Comparison of ENCODE assay signal across 8 cellular contexts in genomic region chr11:79437274-79437980, GRCh38. TPM values are rescaled to one million over a fixed set of nuclear protein-coding genes. Genes with fewer than 3 reads are reported as not detected.
A peak's percentile ranks its signal among the peaks of the same experiment; 100 is the strongest.
DNase-seq lines count a peak whose midpoint lies in the region; ATAC-seq and TF ChIP-seq lines count a peak whose summit lies in the region.

No MANE protein-coding gene starts in this region.

- H3K9me3 Mint-ChIP-seq in WTC11 = 0 out of 2 replicates have a peak, but pooled peaks cover under 1% of the 10 kb centered on the region

- DNase-seq in AG08396 (ENCODE audit: low spot score) = peak; percentile 86
- peak; percentile 60 to 90 for DNase-seq in HAP-1 (ENCODE audit: low spot score in 2 of 2)
- peak; percentile 85 for DNase-seq in WTC11 (ENCODE audit: low spot score)
- peak; percentile 71 to 90 (median 86) for DNase-seq in right cardiac atrium
- peak; percentile 85 for DNase-seq in retina
- DNase-seq in NCI-H2196 (lab: John Stamatoyannopoulos, UW; ENCODE audit: unreplicated experiment) = no peak
- DNase-seq in activated CD4-positive, CD25-positive, alpha-beta regulatory T cell (lab: John Stamatoyannopoulos, UW) = no peak

- ATAC-seq in WTC11 (peak; percentile 49), right cardiac atrium (peak; percentile 76 to 80), HG03469 (IDR thresholded peaks at IDR 0.05; ENCODE audit: unreplicated experiment) (no peak)

- no peaks in the 10 kb centered on the region for H3K9me3 ChIP-seq in HAP-1
- no peaks in the 10 kb centered on the region for H3K9me3 ChIP-seq in right cardiac atrium (ENCODE audit: control insufficient read depth, low read length)

- peak overlapping the region; percentile 86 for H3K4me3 Mint-ChIP-seq in WTC11

- H3K27ac Mint-ChIP-seq in WTC11 = 0 out of 2 replicates have a peak overlapping the region, but pooled peaks have one; percentile 10

- H3K36me3 ChIP-seq in HAP-1 (replicated peaks) = no peaks in the 10 kb centered on the region

- peaks cover 56% of the 10 kb centered on the region for H3K4me1 Mint-ChIP-seq in WTC11

- POLR2A ChIA-PET in WTC11 (lab: Charles Lee) = no interaction called here

- H3K27me3 ChIP-seq in HAP-1 (ENCODE audit: low read depth) = no peaks in the 10 kb centered on the region
- no peaks in the 10 kb centered on the region for H3K27me3 ChIP-seq in right cardiac atrium (ENCODE audit: control insufficient read depth, insufficient read depth)

- in situ Hi-C loops in HAP-1 (cut with MboI; ENCODE audit: low sequenced_read_pairs) = no loop called here

- peaks cover 29% of the 10 kb centered on the region for H3K4me1 ChIP-seq in HAP-1
- peaks cover 3% of the 10 kb centered on the region for H3K4me1 ChIP-seq in right cardiac atrium (ENCODE audit: control insufficient read depth, insufficient read depth, low read length)

- H3K27ac ChIP-seq in right cardiac atrium (ENCODE audit: low read length) = no peak overlapping the region

- WGBS in right cardiac atrium = under 1% methylated on average over 74 of the region's 74 CpGs

- H3K27me3 Mint-ChIP-seq in WTC11 (ENCODE audit: low read depth) = peaks cover 85% of the 10 kb centered on the region

- H3K4me3 ChIP-seq in HAP-1 = peak overlapping the region; percentile 91
- peak overlapping the region; percentile 74 for H3K4me3 ChIP-seq in right cardiac atrium (ENCODE audit: low read length)

- no peak for TF ChIP-seq CTCF in WTC11 (IDR thresholded peaks at IDR 0.05)

- H3K36me3 Mint-ChIP-seq in WTC11 = no peaks in the 10 kb centered on the region

- CTCF ChIA-PET in WTC11 (lab: Charles Lee) = interaction anchor here (1.0 to 5.2 kb wide), 3 partner anchors 16 to 37 kb away, joined by 3 to 42 read pairs (median 4); no protein-coding TSS in a partner anchor

- intact Hi-C loops in right cardiac atrium (cut with DNase I) = no loop called here

TF ChIP-seq in WTC11, 78 proteins besides CTCF, POLR2A, EP300 and RAD21 (continues in another document):
- TF ChIP-seq FOXK1 (CRISPR knock-in tag; IDR thresholded peaks at IDR 0.05) (no peak), JAZF1 (CRISPR knock-in tag; IDR thresholded peaks at IDR 0.05) (no peak), USF1 (CRISPR knock-in tag; IDR thresholded peaks at IDR 0.05) (peak; percentile 33; the same call in 1 of the 2 replicates), TP53 (CRISPR knock-in tag; IDR thresholded peaks at IDR 0.05) (peak; percentile 76; the same call in 1 of the 2 replicates), ZNF232 (CRISPR knock-in tag; IDR thresholded peaks at IDR 0.05) (no peak), SMAD4 (CRISPR knock-in tag; IDR thresholded peaks at IDR 0.05) (no peak), E2F5 (CRISPR knock-in tag; IDR thresholded peaks at IDR 0.05) (peak; percentile 88; the same call in 1 of the 2 replicates), KAT7 (CRISPR knock-in tag; IDR thresholded peaks at IDR 0.05; ENCODE audit: borderline replicate concordance) (0 out of 2 replicates have a peak, but pooled peaks have one; percentile 56), USF2 (CRISPR knock-in tag; IDR thresholded peaks at IDR 0.05) (peak; percentile 11; the same call in 1 of the 2 replicates), SP1 (CRISPR knock-in tag; conservative IDR thresholded peaks at IDR 0.05) (peak; percentile 35; the same call in 1 of the 2 replicates), E2F4 (CRISPR knock-in tag; IDR thresholded peaks at IDR 0.05; ENCODE audit: borderline replicate concordance, low read depth) (peak; percentile 65; the same call in 1 of the 2 replicates), RELA (CRISPR knock-in tag; IDR thresholded peaks at IDR 0.05; ENCODE audit: borderline replicate concordance) (0 out of 2 replicates have a peak, but pooled peaks have one; percentile 45), ZBTB43 (CRISPR knock-in tag; IDR thresholded peaks at IDR 0.05) (peak; percentile 63; the same call in 1 of the 2 replicates)
- TF ChIP-seq, protein P1, sequence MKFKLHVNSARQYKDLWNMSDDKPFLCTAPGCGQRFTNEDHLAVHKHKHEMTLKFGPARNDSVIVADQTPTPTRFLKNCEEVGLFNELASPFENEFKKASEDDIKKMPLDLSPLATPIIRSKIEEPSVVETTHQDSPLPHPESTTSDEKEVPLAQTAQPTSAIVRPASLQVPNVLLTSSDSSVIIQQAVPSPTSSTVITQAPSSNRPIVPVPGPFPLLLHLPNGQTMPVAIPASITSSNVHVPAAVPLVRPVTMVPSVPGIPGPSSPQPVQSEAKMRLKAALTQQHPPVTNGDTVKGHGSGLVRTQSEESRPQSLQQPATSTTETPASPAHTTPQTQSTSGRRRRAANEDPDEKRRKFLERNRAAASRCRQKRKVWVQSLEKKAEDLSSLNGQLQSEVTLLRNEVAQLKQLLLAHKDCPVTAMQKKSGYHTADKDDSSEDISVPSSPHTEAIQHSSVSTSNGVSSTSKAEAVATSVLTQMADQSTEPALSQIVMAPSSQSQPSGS (CRISPR knock-in tag; IDR thresholded peaks at IDR 0.05; ENCODE audit: borderline replicate concordance, low read depth) = no peak
- TF ChIP-seq, protein P2, sequence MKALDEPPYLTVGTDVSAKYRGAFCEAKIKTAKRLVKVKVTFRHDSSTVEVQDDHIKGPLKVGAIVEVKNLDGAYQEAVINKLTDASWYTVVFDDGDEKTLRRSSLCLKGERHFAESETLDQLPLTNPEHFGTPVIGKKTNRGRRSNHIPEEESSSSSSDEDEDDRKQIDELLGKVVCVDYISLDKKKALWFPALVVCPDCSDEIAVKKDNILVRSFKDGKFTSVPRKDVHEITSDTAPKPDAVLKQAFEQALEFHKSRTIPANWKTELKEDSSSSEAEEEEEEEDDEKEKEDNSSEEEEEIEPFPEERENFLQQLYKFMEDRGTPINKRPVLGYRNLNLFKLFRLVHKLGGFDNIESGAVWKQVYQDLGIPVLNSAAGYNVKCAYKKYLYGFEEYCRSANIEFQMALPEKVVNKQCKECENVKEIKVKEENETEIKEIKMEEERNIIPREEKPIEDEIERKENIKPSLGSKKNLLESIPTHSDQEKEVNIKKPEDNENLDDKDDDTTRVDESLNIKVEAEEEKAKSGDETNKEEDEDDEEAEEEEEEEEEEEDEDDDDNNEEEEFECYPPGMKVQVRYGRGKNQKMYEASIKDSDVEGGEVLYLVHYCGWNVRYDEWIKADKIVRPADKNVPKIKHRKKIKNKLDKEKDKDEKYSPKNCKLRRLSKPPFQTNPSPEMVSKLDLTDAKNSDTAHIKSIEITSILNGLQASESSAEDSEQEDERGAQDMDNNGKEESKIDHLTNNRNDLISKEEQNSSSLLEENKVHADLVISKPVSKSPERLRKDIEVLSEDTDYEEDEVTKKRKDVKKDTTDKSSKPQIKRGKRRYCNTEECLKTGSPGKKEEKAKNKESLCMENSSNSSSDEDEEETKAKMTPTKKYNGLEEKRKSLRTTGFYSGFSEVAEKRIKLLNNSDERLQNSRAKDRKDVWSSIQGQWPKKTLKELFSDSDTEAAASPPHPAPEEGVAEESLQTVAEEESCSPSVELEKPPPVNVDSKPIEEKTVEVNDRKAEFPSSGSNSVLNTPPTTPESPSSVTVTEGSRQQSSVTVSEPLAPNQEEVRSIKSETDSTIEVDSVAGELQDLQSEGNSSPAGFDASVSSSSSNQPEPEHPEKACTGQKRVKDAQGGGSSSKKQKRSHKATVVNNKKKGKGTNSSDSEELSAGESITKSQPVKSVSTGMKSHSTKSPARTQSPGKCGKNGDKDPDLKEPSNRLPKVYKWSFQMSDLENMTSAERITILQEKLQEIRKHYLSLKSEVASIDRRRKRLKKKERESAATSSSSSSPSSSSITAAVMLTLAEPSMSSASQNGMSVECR (CRISPR knock-in tag; IDR thresholded peaks at IDR 0.05; ENCODE audit: borderline replicate concordance) = peak; percentile 54; the same call in 1 of the 2 replicates

RNA-seq across cellular contexts. Expression of gene TENM4, which starts 3.4 kb away (rescaled TPM):
- total RNA-seq in WTC11 (2021) (17.2 to 25.0 TPM (median 18.1 TPM) in 3 replicates), right cardiac atrium (1 to 10 TPM in 2 of 4 donors, under 1 TPM in 2; 0.26 to 2.3 (median 1.1) TPM)
- polyA plus RNA-seq in right cardiac atrium = 0.41 TPM

Comparison
In these comparisons a context has a peak if more than half of its experiments do, and no peak if none do; other contexts are left out.
1. DNase-seq: peak in AG08396 (single experiment), HAP-1 (2 of 2), WTC11 (single experiment), right cardiac atrium (3 of 3) and retina (single experiment); none in NCI-H2196 (single experiment) and activated CD4-positive, CD25-positive, alpha-beta regulatory T cell (0 of 4).